In genomic region chr22:23913661-23914353, GRCh38 we compare ENCODE assay signal across 1 cellular context.
A peak's percentile ranks its signal among the peaks of the same experiment; 100 is the strongest.
TF ChIP-seq lines count a peak whose summit lies in the region.

No MANE protein-coding gene starts in this region.

TF ChIP-seq in HepG2, 621 proteins besides CTCF, POLR2A, EP300 and RAD21 (continued from another document and continues in another):
- no peak for TF ChIP-seq ZNF646 (CRISPR knock-in tag; IDR thresholded peaks at IDR 0.05)
- TF ChIP-seq BRD4 (CRISPR knock-in tag; IDR thresholded peaks at IDR 0.05) = peak; percentile 61; the same call in 1 of the 2 replicates
- no peak for TF ChIP-seq HOXA7 (CRISPR knock-in tag; IDR thresholded peaks at IDR 0.05)
- TF ChIP-seq, protein P1, sequence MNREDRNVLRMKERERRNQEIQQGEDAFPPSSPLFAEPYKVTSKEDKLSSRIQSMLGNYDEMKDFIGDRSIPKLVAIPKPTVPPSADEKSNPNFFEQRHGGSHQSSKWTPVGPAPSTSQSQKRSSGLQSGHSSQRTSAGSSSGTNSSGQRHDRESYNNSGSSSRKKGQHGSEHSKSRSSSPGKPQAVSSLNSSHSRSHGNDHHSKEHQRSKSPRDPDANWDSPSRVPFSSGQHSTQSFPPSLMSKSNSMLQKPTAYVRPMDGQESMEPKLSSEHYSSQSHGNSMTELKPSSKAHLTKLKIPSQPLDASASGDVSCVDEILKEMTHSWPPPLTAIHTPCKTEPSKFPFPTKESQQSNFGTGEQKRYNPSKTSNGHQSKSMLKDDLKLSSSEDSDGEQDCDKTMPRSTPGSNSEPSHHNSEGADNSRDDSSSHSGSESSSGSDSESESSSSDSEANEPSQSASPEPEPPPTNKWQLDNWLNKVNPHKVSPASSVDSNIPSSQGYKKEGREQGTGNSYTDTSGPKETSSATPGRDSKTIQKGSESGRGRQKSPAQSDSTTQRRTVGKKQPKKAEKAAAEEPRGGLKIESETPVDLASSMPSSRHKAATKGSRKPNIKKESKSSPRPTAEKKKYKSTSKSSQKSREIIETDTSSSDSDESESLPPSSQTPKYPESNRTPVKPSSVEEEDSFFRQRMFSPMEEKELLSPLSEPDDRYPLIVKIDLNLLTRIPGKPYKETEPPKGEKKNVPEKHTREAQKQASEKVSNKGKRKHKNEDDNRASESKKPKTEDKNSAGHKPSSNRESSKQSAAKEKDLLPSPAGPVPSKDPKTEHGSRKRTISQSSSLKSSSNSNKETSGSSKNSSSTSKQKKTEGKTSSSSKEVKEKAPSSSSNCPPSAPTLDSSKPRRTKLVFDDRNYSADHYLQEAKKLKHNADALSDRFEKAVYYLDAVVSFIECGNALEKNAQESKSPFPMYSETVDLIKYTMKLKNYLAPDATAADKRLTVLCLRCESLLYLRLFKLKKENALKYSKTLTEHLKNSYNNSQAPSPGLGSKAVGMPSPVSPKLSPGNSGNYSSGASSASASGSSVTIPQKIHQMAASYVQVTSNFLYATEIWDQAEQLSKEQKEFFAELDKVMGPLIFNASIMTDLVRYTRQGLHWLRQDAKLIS (CRISPR knock-in tag; IDR thresholded peaks at IDR 0.05) = no peak
- TF ChIP-seq ZNF878 (CRISPR knock-in tag; IDR thresholded peaks at IDR 0.05) = peak; percentile 88
- TF ChIP-seq AGO2 (optimal IDR thresholded peaks at IDR 0.05; ENCODE audit: low read depth, low read length) = peak; percentile 94
- peak; percentile 77; the same call in 1 of the 2 replicates for TF ChIP-seq ELF3 (CRISPR knock-in tag; IDR thresholded peaks at IDR 0.05)
- TF ChIP-seq ZNF782 (CRISPR knock-in tag; IDR thresholded peaks at IDR 0.05; ENCODE audit: borderline replicate concordance) = no peak
- no peak for TF ChIP-seq ZNF558 (CRISPR knock-in tag; IDR thresholded peaks at IDR 0.05; ENCODE audit: borderline replicate concordance)
- TF ChIP-seq ZBTB3 (CRISPR knock-in tag; IDR thresholded peaks at IDR 0.05; ENCODE audit: borderline replicate concordance, low read depth) = no peak; the same call in 1 of the 2 replicates
- TF ChIP-seq ATF7 (IDR thresholded peaks at IDR 0.05) = no peak
- no peak for TF ChIP-seq ATF7 (CRISPR knock-in tag; IDR thresholded peaks at IDR 0.05)
- TF ChIP-seq MTF1 (CRISPR knock-in tag; IDR thresholded peaks at IDR 0.05) = no peak
- peak; percentile 60 for TF ChIP-seq YY1 (IDR thresholded peaks at IDR 0.05; ENCODE audit: insufficient read depth, insufficient replicate concordance, low read depth, low read length)
- TF ChIP-seq HNRNPK (IDR thresholded peaks at IDR 0.05; ENCODE audit: low read depth, low read length, poor library complexity, severe bottlenecking) = no peak
- no peak for TF ChIP-seq ARID2 (CRISPR knock-in tag; IDR thresholded peaks at IDR 0.05; ENCODE audit: borderline replicate concordance)
- peak; percentile 72 for TF ChIP-seq MYPOP (CRISPR knock-in tag; IDR thresholded peaks at IDR 0.05)
- TF ChIP-seq, protein P2, sequence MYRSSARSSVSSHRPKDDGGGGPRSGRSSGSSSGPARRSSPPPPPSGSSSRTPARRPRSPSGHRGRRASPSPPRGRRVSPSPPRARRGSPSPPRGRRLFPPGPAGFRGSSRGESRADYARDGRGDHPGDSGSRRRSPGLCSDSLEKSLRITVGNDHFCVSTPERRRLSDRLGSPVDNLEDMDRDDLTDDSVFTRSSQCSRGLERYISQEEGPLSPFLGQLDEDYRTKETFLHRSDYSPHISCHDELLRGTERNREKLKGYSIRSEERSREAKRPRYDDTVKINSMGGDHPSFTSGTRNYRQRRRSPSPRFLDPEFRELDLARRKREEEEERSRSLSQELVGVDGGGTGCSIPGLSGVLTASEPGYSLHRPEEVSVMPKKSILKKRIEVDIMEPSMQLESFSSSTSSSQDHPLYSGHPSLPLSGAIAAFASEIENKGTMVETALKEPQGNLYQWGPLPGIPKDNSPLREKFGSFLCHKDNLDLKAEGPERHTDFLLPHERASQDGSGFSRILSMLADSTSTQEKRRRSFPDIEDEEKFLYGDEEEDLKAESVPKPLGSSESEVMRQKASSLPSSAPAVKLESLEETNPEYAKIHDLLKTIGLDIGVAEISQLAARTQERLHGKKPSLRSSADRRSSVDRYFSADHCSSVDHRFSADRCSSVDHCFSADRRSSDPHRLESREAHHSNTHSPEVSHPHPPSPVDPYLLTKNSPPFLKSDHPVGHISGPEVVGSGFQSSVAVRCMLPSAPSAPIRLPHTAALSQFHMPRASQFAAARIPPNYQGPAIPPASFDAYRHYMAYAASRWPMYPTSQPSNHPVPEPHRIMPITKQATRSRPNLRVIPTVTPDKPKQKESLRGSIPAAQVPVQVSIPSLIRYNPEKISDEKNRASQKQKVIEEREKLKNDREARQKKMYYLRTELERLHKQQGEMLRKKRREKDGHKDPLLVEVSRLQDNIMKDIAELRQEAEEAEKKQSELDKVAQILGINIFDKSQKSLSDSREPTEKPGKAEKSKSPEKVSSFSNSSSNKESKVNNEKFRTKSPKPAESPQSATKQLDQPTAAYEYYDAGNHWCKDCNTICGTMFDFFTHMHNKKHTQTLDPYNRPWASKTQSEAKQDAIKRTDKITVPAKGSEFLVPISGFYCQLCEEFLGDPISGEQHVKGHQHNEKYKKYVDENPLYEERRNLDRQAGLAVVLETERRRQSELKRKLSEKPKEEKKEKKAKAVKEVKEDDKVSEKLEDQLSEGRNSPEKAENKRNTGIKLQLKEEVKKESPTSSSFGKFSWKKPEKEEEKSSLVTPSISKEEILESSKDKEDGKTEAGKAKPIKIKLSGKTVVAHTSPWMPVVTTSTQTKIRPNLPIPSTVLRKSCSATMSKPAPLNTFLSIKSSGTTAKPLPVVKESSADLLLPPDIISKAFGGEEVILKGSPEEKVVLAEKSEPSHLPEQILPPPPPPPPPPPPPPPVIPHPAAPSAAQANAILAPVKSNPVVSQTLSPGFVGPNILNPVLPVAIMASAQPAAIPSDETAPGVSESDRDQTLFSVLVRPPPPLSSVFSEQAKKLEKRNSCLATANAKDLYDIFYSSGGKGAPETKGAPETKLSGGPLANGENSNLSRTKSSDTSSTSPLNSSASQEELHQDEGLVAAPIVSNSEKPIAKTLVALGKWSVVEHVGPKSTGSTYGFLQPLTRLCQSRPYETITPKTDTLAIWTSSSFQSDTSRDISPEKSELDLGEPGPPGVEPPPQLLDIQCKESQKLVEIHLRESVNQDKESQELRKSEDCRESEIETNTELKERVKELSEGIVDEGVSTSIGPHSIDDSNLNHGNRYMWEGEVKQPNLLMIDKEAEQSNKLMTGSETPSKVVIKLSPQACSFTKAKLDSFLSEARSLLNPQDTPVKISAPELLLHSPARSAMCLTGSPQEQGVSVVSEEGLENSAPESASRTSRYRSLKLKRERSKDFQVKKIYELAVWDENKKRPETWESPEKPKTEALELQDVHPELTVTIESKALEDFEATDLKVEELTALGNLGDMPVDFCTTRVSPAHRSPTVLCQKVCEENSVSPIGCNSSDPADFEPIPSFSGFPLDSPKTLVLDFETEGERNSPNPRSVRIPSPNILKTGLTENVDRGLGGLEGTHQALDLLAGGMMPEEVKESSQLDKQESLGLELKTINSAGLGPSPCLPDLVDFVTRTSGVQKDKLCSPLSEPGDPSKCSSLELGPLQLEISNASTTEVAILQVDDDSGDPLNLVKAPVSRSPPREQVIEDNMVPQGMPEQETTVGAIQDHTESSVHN (CRISPR knock-in tag; IDR thresholded peaks at IDR 0.05) = no peak
- TF ChIP-seq SOX13 (IDR thresholded peaks at IDR 0.05) = peak; percentile 13; the same call in 1 of the 2 replicates
- TF ChIP-seq SOX13 (CRISPR knock-in tag; conservative IDR thresholded peaks at IDR 0.05 in 1 of 2, IDR thresholded peaks at IDR 0.05 in 1 of 2) = peak in 1 of 2 experiments; percentile 50; a peak in 1 of 4 replicates
- TF ChIP-seq ZNF232 (CRISPR knock-in tag; IDR thresholded peaks at IDR 0.05; ENCODE audit: borderline replicate concordance) = no peak; the same call in 1 of the 2 replicates
- no peak for TF ChIP-seq CHCHD3 (CRISPR knock-in tag; IDR thresholded peaks at IDR 0.05)
- TF ChIP-seq GTF3A (CRISPR knock-in tag; conservative IDR thresholded peaks at IDR 0.05) = no peak
- peak; percentile 78; the same call in 1 of the 2 replicates for TF ChIP-seq RBAK (CRISPR knock-in tag; IDR thresholded peaks at IDR 0.05)
- TF ChIP-seq PRDM15 (CRISPR knock-in tag; IDR thresholded peaks at IDR 0.05) = no peak
- peak; percentile 61 for TF ChIP-seq ETV5 (CRISPR knock-in tag; IDR thresholded peaks at IDR 0.05; ENCODE audit: borderline replicate concordance)
- TF ChIP-seq ZNF3 (CRISPR knock-in tag; IDR thresholded peaks at IDR 0.05) = no peak
- TF ChIP-seq YEATS4 (CRISPR knock-in tag; IDR thresholded peaks at IDR 0.05; ENCODE audit: borderline replicate concordance) = peak; percentile 85
- TF ChIP-seq ZNF75D (CRISPR knock-in tag; IDR thresholded peaks at IDR 0.05; ENCODE audit: borderline replicate concordance) = no peak
- peak; percentile 94 for TF ChIP-seq ZNF136 (CRISPR knock-in tag; IDR thresholded peaks at IDR 0.05; ENCODE audit: low read depth)
- no peak for TF ChIP-seq SNRNP70 (IDR thresholded peaks at IDR 0.05; ENCODE audit: low read depth, low read length)
- peak; percentile 88 for TF ChIP-seq ARNT2 (CRISPR knock-in tag; IDR thresholded peaks at IDR 0.05; ENCODE audit: low read depth)
- no peak for TF ChIP-seq U2AF2 (IDR thresholded peaks at IDR 0.05; ENCODE audit: low read depth, low read length)
- TF ChIP-seq, protein P3, sequence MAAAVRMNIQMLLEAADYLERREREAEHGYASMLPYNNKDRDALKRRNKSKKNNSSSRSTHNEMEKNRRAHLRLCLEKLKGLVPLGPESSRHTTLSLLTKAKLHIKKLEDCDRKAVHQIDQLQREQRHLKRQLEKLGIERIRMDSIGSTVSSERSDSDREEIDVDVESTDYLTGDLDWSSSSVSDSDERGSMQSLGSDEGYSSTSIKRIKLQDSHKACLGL (CRISPR knock-in tag; IDR thresholded peaks at IDR 0.05) = peak; percentile 53; the same call in 1 of the 2 replicates
- peak; percentile 67; the same call in 1 of the 2 replicates for TF ChIP-seq ZNF589 (CRISPR knock-in tag; conservative IDR thresholded peaks at IDR 0.05)
